Comparison of ENCODE assay signal across 17 cellular contexts in the genomic region with DNA sequence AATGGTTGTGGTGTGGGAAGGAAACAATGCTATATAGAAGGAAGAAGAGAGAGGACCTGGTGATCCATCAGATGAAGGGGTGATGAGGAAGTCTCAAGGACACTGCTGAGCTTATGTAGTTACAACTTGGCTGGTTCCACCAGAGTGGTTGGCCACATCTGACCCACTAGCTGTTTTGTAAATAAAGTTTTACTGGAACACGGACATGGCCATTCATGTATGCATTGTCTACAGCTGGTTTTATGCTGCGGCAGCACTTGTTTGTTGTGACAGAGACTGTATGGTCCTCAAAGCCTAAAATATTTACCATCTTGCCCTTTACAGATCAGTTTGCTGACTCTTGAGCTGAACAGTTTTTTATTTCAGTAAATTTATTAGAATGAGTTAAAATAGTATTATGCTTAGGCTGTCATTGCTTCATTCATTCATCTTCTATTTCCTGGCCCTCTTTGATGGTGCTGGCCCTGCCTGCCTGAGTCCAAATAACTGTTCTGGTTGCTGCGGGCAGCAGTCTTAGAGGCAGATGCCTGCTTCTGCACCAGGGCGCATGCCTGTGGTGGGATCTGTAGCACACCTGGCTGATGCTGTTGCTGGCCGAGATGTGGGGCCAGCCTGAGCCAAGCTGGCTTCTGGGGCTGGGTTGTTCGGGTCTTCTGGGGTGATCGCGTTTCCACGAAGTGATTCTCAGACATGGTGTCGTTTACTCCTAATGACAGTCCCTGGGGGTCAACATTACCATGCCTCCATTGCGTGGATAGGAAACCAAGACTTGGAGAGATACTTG.
A peak's percentile ranks its signal among the peaks of the same experiment; 100 is the strongest.
DNase-seq lines count a peak whose midpoint lies in the region; ATAC-seq, FAIRE-seq and TF ChIP-seq lines count a peak whose summit lies in the region.
"Had no signal": no experiment of that assay in that cellular context is flagged by ENCODE, and none has a peak within 500 bp of the region (broad histone marks: within the 10 kb centered on the region; RNA-seq: fewer than 3 reads in every experiment).

No MANE protein-coding gene starts in this region.

- TF ChIP-seq RAD21 in K562 (CRISPR knock-in tag; conservative IDR thresholded peaks at IDR 0.05 in 1 of 2, IDR thresholded peaks at IDR 0.05 in 1 of 2) = no peak

- 2% methylated on average over 11 of the region's 11 CpGs for WGBS in K562 (ENCODE audit: insufficient coverage, low coverage, missing lambda C conversion rate)

- H3K4me3 Mint-ChIP-seq in T-helper 2 cell treated with Interferon-gamma antibody and Interleukin-4, amounts not matched to agents 5 μg/mL and 100 μg/mL, for 36 hours = no peak overlapping the region
- H3K4me3 Mint-ChIP-seq: CD14-positive monocyte; CD4-positive, alpha-beta memory T cell; H9 had no signal

- no TSS peak for BruUV-seq in K562 (replicated peaks; lab: Mats Ljungman, UMichigan)

- no peak for FAIRE-seq in K562 (lab: Jason Lieb, UNC)
- FAIRE-seq: A204.1, GM12878, H1, HTR-8/SVneo had no signal

- ATAC-seq in K562 (no peak), sciatic nerve (no peak)
- ATAC-seq: GM12878 had no signal

- H3K9me1 ChIP-seq in K562 (ENCODE audit: control insufficient read depth, insufficient read depth, low read length) = peaks cover 6% of the 10 kb centered on the region

- no peaks in the 10 kb centered on the region for H3K79me2 ChIP-seq in K562 (ENCODE audit: control insufficient read depth, insufficient read depth, low read length)

- H3K27me3 Mint-ChIP-seq in T-helper 2 cell treated with Interferon-gamma antibody and Interleukin-4, amounts not matched to agents 5 μg/mL and 100 μg/mL, for 36 hours (ENCODE audit: low read depth) = peaks cover 23% of the 10 kb centered on the region

- no peak overlapping the region for H3K4me2 ChIP-seq in K562 (ENCODE audit: insufficient read depth, low read length)

- TF ChIP-seq CTCF in K562 (IDR thresholded peaks at IDR 0.05 in 2 of 3, conservative IDR thresholded peaks at IDR 0.05 in 1 of 3; ENCODE audit: insufficient read depth in 2 of 3, low read depth in 1 of 3, low read length in 3 of 3) (no peak), vagina (IDR thresholded peaks at IDR 0.05) (no peak)

- H3K27ac ChIP-seq in K562 (ENCODE audit: extremely low read depth, low read depth, low read length) = no peak overlapping the region
- no peak overlapping the region for H3K27ac ChIP-seq in vagina

- H3K9me3 Mint-ChIP-seq in T-helper 2 cell treated with Interferon-gamma antibody and Interleukin-4, amounts not matched to agents 5 μg/mL and 100 μg/mL, for 36 hours = no peaks in the 10 kb centered on the region
- H3K9me3 Mint-ChIP-seq: H9 had no signal

- POLR2A ChIA-PET in K562 (lab: Yijun Ruan, JAX) = interaction anchor here (0.7 to 1.4 kb wide), 5 partner anchors 12 to 156 kb away, joined by 3 to 4 read pairs (median 3); no protein-coding TSS in a partner anchor

- H3K27ac Mint-ChIP-seq in T-helper 2 cell treated with Interferon-gamma antibody and Interleukin-4, amounts not matched to agents 5 μg/mL and 100 μg/mL, for 36 hours = no peak overlapping the region
- H3K27ac Mint-ChIP-seq: CD14-positive monocyte; CD4-positive, alpha-beta memory T cell; H9 had no signal

- H3K4me1 ChIP-seq in K562 (replicated peaks in 1 of 2; ENCODE audit: control insufficient read depth in 2 of 2, insufficient read depth in 2 of 2, low read length in 2 of 2) (no peaks in the 10 kb centered on the region), vagina (no peaks in the 10 kb centered on the region)

- no peaks in the 10 kb centered on the region for H3K36me3 Mint-ChIP-seq in T-helper 2 cell treated with Interferon-gamma antibody and Interleukin-4, amounts not matched to agents 5 μg/mL and 100 μg/mL, for 36 hours (ENCODE audit: low read depth)
- H3K36me3 Mint-ChIP-seq: CD14-positive monocyte; CD4-positive, alpha-beta memory T cell had no signal

- H3K4me3 ChIP-seq in K562 (no peak overlapping the region), vagina (no peak overlapping the region)
- H3K4me3 ChIP-seq: GM12878 had no signal

- in situ Hi-C loops in K562 (cut with MboI) = no loop called here

- intact Hi-C loops in K562 (cut with micrococcal nuclease) (no loop called here), sciatic nerve (cut with DNase I) (no loop called here), vagina (cut with DNase I) (no loop called here)

- H2AFZ ChIP-seq in K562 (ENCODE audit: low read depth, low read length) = no peak overlapping the region

- H3K9ac ChIP-seq in K562 (ENCODE audit: insufficient read depth in 1 of 2, low read depth in 2 of 2, low read length in 2 of 2) = no peak overlapping the region

- no peaks in the 10 kb centered on the region for H3K9me3 ChIP-seq in K562 (replicated peaks; ENCODE audit: control insufficient read depth, insufficient read depth, low read depth, low read length)
- no peaks in the 10 kb centered on the region for H3K9me3 ChIP-seq in vagina

- H3K4me1 Mint-ChIP-seq in T-helper 2 cell treated with Interferon-gamma antibody and Interleukin-4, amounts not matched to agents 5 μg/mL and 100 μg/mL, for 36 hours (ENCODE audit: low read depth) = no peaks in the 10 kb centered on the region
- H3K4me1 Mint-ChIP-seq: CD14-positive monocyte had no signal

- TF ChIP-seq EP300 in K562 (IDR thresholded peaks at IDR 0.05; ENCODE audit: low read length) = no peak

- CTCF ChIA-PET in K562 (lab: Yijun Ruan, JAX; ENCODE audit: low intra/inter-chr PET ratio) = interaction anchor here (0.5 kb wide), 1 partner anchor 21 kb away, joined by 3 read pairs; no protein-coding TSS in a partner anchor

- H3K27me3 ChIP-seq in K562 (ENCODE audit: control insufficient read depth in 2 of 2, insufficient read depth in 2 of 2, low read length in 2 of 2) (peaks cover 28 to 44% of the 10 kb centered on the region in 2 experiments; a peak in 4 of 5 replicates), vagina (no peaks in the 10 kb centered on the region)

- TF ChIP-seq POLR2A in K562 (conservative IDR thresholded peaks at IDR 0.05) = no peak
- no peak for TF ChIP-seq POLR2A in vagina (IDR thresholded peaks at IDR 0.05)

- DNase-seq in RPMI8226 (peak; percentile 36), K562 (ENCODE audit: extremely low read depth in 1 of 4, low spot score in 3 of 4) (no peak), sciatic nerve (ENCODE audit: low spot score) (peak; percentile 38), vagina (ENCODE audit: extremely low spot score in 2 of 2) (no peak), GDM1 (lab: John Stamatoyannopoulos, UW) (no peak)
- DNase-seq in T-helper 2 cell treated with Interferon-gamma antibody and Interleukin-4, amounts not matched to agents 5 μg/mL and 100 μg/mL, for 36 hours (ENCODE audit: low spot score) = no peak
- DNase-seq: ACHN; AML-193; CD4-positive, alpha-beta memory T cell; DMS153; H9; IMR-90 had no signal

- no peaks in the 10 kb centered on the region; the same call in 1 of the 2 replicates for H4K20me1 ChIP-seq in K562 (replicated peaks; ENCODE audit: control insufficient read depth, insufficient read depth, low read length)

- no peaks in the 10 kb centered on the region for H3K36me3 ChIP-seq in K562 (ENCODE audit: control insufficient read depth, insufficient read depth, low read length)
- H3K36me3 ChIP-seq in vagina = no peaks in the 10 kb centered on the region

TF ChIP-seq in K562, 482 proteins besides CTCF, POLR2A, EP300 and RAD21 (continues in another document):
- TF ChIP-seq XRCC3 (IDR thresholded peaks at IDR 0.05) (no peak), KDM4B (IDR thresholded peaks at IDR 0.05; ENCODE audit: borderline replicate concordance in 2 of 2, low read depth in 1 of 2) (no peak)

Comparison
In these comparisons a context has a peak if more than half of its experiments do, and no peak if none do; other contexts are left out.
1. DNase-seq: peak in RPMI8226 (single experiment) and sciatic nerve (single experiment); none in K562 (0 of 4), vagina (0 of 2), GDM1 (single experiment) and T-helper 2 cell treated with Interferon-gamma antibody and Interleukin-4, amounts not matched to agents 5 μg/mL and 100 μg/mL, for 36 hours (single experiment).